Comparison of ENCODE assay signal across 1 cellular context in the genomic region with DNA sequence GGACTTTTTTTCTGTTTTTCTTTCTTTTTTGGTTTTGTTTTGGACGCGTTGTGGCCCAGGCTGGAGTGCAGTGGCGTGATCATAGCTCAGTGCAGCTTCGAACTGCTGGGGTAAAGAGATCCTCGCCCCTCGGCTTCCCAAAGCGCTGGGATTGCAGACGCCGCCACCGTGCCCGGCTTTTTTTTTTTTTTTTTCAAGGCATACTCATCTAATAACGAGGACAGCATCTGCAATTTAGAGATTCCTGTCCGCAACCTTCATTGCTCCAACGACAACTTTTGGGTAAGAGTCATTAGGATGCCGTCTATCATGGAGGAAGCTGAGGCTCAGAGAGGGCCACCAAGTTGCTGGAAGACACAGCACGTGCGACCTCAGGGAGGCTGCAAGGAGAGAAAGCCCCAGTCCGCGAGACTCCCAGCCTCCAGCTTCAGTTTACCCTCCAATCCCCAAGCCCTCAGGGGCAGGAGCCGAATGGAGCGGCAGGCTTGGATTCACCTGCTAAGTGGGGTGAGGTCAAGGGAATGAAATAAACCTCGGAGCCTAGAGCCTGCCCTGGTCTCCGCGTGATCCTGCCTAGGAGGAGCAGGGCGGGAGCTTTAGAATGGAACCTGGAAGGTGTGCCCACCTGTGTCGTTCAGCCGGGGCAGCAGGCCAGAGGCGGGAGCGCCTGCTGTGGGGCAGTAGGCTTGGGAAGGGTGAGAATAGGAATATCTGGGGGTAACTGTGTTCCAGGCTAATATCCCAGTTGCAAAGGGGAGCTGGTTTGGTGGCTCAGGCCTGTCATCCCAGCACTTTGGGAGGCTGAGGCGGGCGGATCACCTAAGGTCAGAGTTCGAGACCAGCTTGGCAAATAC.
A peak's percentile ranks its signal among the peaks of the same experiment; 100 is the strongest.
TF ChIP-seq lines count a peak whose summit lies in the region.

No MANE protein-coding gene starts in this region.

TF ChIP-seq in HepG2, 621 proteins besides CTCF, POLR2A, EP300 and RAD21:
- no peak for TF ChIP-seq KDM4B (CRISPR knock-in tag; IDR thresholded peaks at IDR 0.05)
- TF ChIP-seq ZNF747 (CRISPR knock-in tag; IDR thresholded peaks at IDR 0.05; ENCODE audit: borderline replicate concordance): no peak
- TF ChIP-seq, protein P1, sequence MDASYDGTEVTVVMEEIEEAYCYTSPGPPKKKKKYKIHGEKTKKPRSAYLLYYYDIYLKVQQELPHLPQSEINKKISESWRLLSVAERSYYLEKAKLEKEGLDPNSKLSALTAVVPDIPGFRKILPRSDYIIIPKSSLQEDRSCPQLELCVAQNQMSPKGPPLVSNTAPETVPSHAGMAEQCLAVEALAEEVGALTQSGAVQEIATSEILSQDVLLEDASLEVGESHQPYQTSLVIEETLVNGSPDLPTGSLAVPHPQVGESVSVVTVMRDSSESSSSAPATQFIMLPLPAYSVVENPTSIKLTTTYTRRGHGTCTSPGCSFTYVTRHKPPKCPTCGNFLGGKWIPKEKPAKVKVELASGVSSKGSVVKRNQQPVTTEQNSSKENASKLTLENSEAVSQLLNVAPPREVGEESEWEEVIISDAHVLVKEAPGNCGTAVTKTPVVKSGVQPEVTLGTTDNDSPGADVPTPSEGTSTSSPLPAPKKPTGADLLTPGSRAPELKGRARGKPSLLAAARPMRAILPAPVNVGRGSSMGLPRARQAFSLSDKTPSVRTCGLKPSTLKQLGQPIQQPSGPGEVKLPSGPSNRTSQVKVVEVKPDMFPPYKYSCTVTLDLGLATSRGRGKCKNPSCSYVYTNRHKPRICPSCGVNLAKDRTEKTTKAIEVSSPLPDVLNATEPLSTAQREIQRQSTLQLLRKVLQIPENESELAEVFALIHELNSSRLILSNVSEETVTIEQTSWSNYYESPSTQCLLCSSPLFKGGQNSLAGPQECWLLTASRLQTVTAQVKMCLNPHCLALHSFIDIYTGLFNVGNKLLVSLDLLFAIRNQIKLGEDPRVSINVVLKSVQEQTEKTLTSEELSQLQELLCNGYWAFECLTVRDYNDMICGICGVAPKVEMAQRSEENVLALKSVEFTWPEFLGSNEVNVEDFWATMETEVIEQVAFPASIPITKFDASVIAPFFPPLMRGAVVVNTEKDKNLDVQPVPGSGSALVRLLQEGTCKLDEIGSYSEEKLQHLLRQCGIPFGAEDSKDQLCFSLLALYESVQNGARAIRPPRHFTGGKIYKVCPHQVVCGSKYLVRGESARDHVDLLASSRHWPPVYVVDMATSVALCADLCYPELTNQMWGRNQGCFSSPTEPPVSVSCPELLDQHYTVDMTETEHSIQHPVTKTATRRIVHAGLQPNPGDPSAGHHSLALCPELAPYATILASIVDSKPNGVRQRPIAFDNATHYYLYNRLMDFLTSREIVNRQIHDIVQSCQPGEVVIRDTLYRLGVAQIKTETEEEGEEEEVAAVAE (CRISPR knock-in tag; IDR thresholded peaks at IDR 0.05; ENCODE audit: borderline replicate concordance): no peak
- no peak for TF ChIP-seq ARNTL (CRISPR knock-in tag; IDR thresholded peaks at IDR 0.05)
- TF ChIP-seq ZNF768 (CRISPR knock-in tag; IDR thresholded peaks at IDR 0.05): peak; percentile 93
- TF ChIP-seq KDM5A (IDR thresholded peaks at IDR 0.05; ENCODE audit: borderline replicate concordance, low read length): peak; percentile 67; the same call in 1 of the 2 replicates
- TF ChIP-seq, protein P2, sequence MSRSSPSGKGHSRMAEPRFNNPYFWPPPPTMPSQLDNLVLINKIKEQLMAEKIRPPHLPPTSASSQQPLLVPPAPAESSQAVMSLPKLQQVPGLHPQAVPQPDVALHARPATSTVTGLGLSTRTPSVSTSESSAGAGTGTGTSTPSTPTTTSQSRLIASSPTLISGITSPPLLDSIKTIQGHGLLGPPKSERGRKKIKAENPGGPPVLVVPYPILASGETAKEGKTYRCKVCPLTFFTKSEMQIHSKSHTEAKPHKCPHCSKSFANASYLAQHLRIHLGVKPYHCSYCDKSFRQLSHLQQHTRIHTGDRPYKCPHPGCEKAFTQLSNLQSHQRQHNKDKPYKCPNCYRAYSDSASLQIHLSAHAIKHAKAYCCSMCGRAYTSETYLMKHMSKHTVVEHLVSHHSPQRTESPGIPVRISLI (CRISPR knock-in tag; IDR thresholded peaks at IDR 0.05; ENCODE audit: borderline replicate concordance): peak; percentile 21; the same call in 1 of the 2 replicates
- TF ChIP-seq, protein P3, sequence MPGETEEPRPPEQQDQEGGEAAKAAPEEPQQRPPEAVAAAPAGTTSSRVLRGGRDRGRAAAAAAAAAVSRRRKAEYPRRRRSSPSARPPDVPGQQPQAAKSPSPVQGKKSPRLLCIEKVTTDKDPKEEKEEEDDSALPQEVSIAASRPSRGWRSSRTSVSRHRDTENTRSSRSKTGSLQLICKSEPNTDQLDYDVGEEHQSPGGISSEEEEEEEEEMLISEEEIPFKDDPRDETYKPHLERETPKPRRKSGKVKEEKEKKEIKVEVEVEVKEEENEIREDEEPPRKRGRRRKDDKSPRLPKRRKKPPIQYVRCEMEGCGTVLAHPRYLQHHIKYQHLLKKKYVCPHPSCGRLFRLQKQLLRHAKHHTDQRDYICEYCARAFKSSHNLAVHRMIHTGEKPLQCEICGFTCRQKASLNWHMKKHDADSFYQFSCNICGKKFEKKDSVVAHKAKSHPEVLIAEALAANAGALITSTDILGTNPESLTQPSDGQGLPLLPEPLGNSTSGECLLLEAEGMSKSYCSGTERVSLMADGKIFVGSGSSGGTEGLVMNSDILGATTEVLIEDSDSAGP (CRISPR knock-in tag; IDR thresholded peaks at IDR 0.05; ENCODE audit: borderline replicate concordance): peak; percentile 6; the same call in 1 of the 2 replicates
